Comparison of ENCODE assay signal across 21 cellular contexts in the genomic region with DNA sequence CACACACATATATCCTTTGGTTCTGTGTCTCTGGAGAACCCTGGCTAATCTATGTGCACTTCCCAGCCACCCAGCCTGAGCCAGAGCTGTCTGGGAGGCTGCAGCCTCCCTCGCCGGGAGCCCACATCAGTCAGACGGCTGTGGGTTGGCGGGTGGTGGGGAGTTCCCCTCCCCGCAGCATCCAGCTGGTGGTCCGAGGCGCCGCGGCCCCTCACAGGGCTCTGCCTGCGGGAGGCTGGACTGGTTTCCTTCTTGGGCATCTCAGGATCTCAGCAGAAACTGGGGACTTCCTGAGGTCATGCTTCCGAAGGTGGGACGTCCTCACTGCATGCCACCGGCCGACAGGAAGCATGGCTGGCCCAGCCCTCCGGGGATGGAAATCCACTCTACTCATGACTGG. TPM values are rescaled to one million over a fixed set of nuclear protein-coding genes. Genes with fewer than 3 reads are reported as not detected.
DNase-seq lines count a peak whose midpoint lies in the region; ATAC-seq and TF ChIP-seq lines count a peak whose summit lies in the region.
"Had no signal": no experiment of that assay in that cellular context is flagged by ENCODE, and none has a peak within 500 bp of the region (broad histone marks: within the 10 kb centered on the region; RNA-seq: fewer than 3 reads in every experiment).

No MANE protein-coding gene starts in this region.

- H3K79me2 ChIP-seq in DND-41 (ENCODE audit: insufficient read depth, low read length), result no peaks in the 10 kb centered on the region

- peak overlapping the region in 1 of 2 experiments; percentile 45; a peak in 2 of 4 replicates for H3K4me3 ChIP-seq in DND-41 (ENCODE audit: low read depth in 1 of 2, low read length in 2 of 2)
- H3K4me3 ChIP-seq: adrenal gland, gastrocnemius medialis, SJCRH30, upper lobe of left lung had no signal

- H3K27me3 Mint-ChIP-seq in activated T-cell treated with anti-CD3 and anti-CD28 coated beads, Interleukin-2, amount 50 U/mL, for 72 hours (ENCODE audit: low read depth), result peaks cover 44% of the 10 kb centered on the region
- H3K27me3 Mint-ChIP-seq in naive thymus-derived CD8-positive, alpha-beta T cell, result peaks cover 5 to 33% (median 16%) of the 10 kb centered on the region in 5 donors

- H3K9me3 Mint-ChIP-seq in activated T-cell treated with anti-CD3 and anti-CD28 coated beads, Interleukin-2, amount 50 U/mL, for 72 hours, result peaks cover 2% of the 10 kb centered on the region in 2 donors
- peaks cover 0 to 1% (median 0%) of the 10 kb centered on the region in 9 donors for H3K9me3 Mint-ChIP-seq in naive thymus-derived CD8-positive, alpha-beta T cell

- TF ChIP-seq CTCF in DND-41 (IDR thresholded peaks at IDR 0.05; ENCODE audit: borderline replicate concordance, extremely low read depth, low read length, poor library complexity, severe bottlenecking), result no peak

- no peak overlapping the region for H3K27ac Mint-ChIP-seq in activated T-cell treated with anti-CD3 and anti-CD28 coated beads, Interleukin-2, amount 50 U/mL, for 72 hours
- peak overlapping the region in 6 of 10 donors; percentile 48 to 86 (median 66) for H3K27ac Mint-ChIP-seq in naive thymus-derived CD8-positive, alpha-beta T cell
- H3K27ac Mint-ChIP-seq: T-helper 2 cell treated with Interferon-gamma antibody and Interleukin-4, amounts not matched to agents 5 μg/mL and 100 μg/mL, for 36 hours had no signal

- peak overlapping the region; percentile 69 for H3K4me2 ChIP-seq in DND-41 (ENCODE audit: insufficient read depth, low read length)

- H3K9me3 ChIP-seq in DND-41 (ENCODE audit: insufficient read depth, low read length, severe bottlenecking), result no peaks in the 10 kb centered on the region
- H3K9me3 ChIP-seq: gastrocnemius medialis, neutrophil, SJCRH30 had no signal

- H3K27me3 ChIP-seq in DND-41 (ENCODE audit: insufficient read depth, low read length, poor library complexity), result no peaks in the 10 kb centered on the region

- POLR2A ChIA-PET in naive thymus-derived CD8-positive, alpha-beta T cell (lab: Charles Lee), result no interaction called here

- ATAC-seq in DND-41 (ENCODE audit: insufficient read depth, low read depth), result peak; percentile 73
- peak in 1 of 2 donors; percentile 25 for ATAC-seq in activated T-cell treated with anti-CD3 and anti-CD28 coated beads, Interleukin-2, amount 50 U/mL, for 72 hours (replicated peaks in 1 of 2)
- ATAC-seq in naive thymus-derived CD8-positive, alpha-beta T cell, result peak; percentile 72 to 82
- ATAC-seq: gastrocnemius medialis had no signal

- no peaks in the 10 kb centered on the region for H3K36me3 ChIP-seq in DND-41 (ENCODE audit: insufficient read depth, low read length)
- H3K36me3 ChIP-seq: adrenal gland, gastrocnemius medialis, neutrophil, SJCRH30, upper lobe of left lung had no signal

- H3K27ac ChIP-seq in DND-41 (ENCODE audit: low read length), result peak overlapping the region; percentile 98
- H3K27ac ChIP-seq: adrenal gland, gastrocnemius medialis, neutrophil, SJCRH30, upper lobe of left lung had no signal

- peaks cover 4 to 5% of the 10 kb centered on the region in 2 donors for H3K36me3 Mint-ChIP-seq in activated T-cell treated with anti-CD3 and anti-CD28 coated beads, Interleukin-2, amount 50 U/mL, for 72 hours (ENCODE audit: insufficient read depth in 2 of 2)
- no peaks in the 10 kb centered on the region for H3K36me3 Mint-ChIP-seq in naive thymus-derived CD8-positive, alpha-beta T cell

- DNase-seq in activated CD8-positive, alpha-beta memory T cell treated with anti-CD3 and anti-CD28 coated beads for 24 hours, result peak; percentile 67
- no peak for DNase-seq in activated CD8-positive, alpha-beta memory T cell treated with anti-CD3 and anti-CD28 coated beads, Interleukin-2, amount 50 U/mL, for 4 hours
- DNase-seq in DND-41 (peak; percentile 83), C1 segment of cervical spinal cord (lab: John Stamatoyannopoulos, UW) (no peak), SW 1271 (lab: John Stamatoyannopoulos, UW) (no peak), GOT3 (lab: John Stamatoyannopoulos, UW) (no peak)
- no peak for DNase-seq in activated T-cell treated with anti-CD3 and anti-CD28 coated beads, Interleukin-2, amount 50 U/mL, for 72 hours
- DNase-seq in naive thymus-derived CD8-positive, alpha-beta T cell, result peak in 5 of 10 donors; percentile 18 to 41 (median 30)
- DNase-seq: activated CD4-positive, CD25-positive, alpha-beta regulatory T cell treated with anti-CD3 and anti-CD28 coated beads, Interleukin-2, amount 50 U/mL, for 72 hours; adrenal gland; erythroblast; gastrocnemius medialis; Karpas-422; NCI-H1105; SJCRH30; stimulated activated naive CD4-positive, alpha-beta T cell treated with Interleukin-2 at 50 U/mL for 16 hours had no signal

- peaks cover 22% of the 10 kb centered on the region for H3K4me1 Mint-ChIP-seq in activated T-cell treated with anti-CD3 and anti-CD28 coated beads, Interleukin-2, amount 50 U/mL, for 72 hours (ENCODE audit: low read depth)
- peaks cover 16 to 30% (median 28%) of the 10 kb centered on the region in 4 donors for H3K4me1 Mint-ChIP-seq in naive thymus-derived CD8-positive, alpha-beta T cell

- no peak overlapping the region for H2AFZ ChIP-seq in DND-41 (ENCODE audit: low read depth, low read length)

- peaks cover 54% of the 10 kb centered on the region for H3K4me1 ChIP-seq in DND-41 (ENCODE audit: insufficient read depth, low read length)
- H3K4me1 ChIP-seq: adrenal gland, gastrocnemius medialis, SJCRH30 had no signal

- H3K9ac ChIP-seq in DND-41 (ENCODE audit: low read depth, low read length), result peak overlapping the region; percentile 59

- no peaks in the 10 kb centered on the region for H4K20me1 ChIP-seq in DND-41 (ENCODE audit: insufficient read depth, low read length)

- peak overlapping the region; percentile 16 to 53 for H3K4me3 Mint-ChIP-seq in activated T-cell treated with anti-CD3 and anti-CD28 coated beads, Interleukin-2, amount 50 U/mL, for 72 hours
- peak overlapping the region; percentile 45 to 88 (median 74) for H3K4me3 Mint-ChIP-seq in naive thymus-derived CD8-positive, alpha-beta T cell
- H3K4me3 Mint-ChIP-seq: T-helper 2 cell treated with Interferon-gamma antibody and Interleukin-4, amounts not matched to agents 5 μg/mL and 100 μg/mL, for 36 hours had no signal

RNA-seq across cellular contexts. Expression of a gene that starts 22.0 kb away (rescaled TPM):
- 10 to 100 TPM; 49.7 to 53.6 TPM for total RNA-seq in activated T-cell treated with anti-CD3 and anti-CD28 coated beads, Interleukin-2, amount 50 U/mL, for 72 hours
- 10 to 100 TPM; 24.3 to 26.1 TPM for total RNA-seq in naive thymus-derived CD8-positive, alpha-beta T cell
- 10 to 100 TPM; 43.5 to 45.8 (median 45.4) TPM for polyA plus RNA-seq in naive thymus-derived CD8-positive, alpha-beta T cell

RNA-seq across cellular contexts. Expression of a gene that starts 35.9 kb away (rescaled TPM):
- under 1 TPM in 1 of 2 donors, not detected in 1; 0.10 TPM for total RNA-seq in activated T-cell treated with anti-CD3 and anti-CD28 coated beads, Interleukin-2, amount 50 U/mL, for 72 hours
- not detected for total RNA-seq in naive thymus-derived CD8-positive, alpha-beta T cell
- polyA plus RNA-seq in naive thymus-derived CD8-positive, alpha-beta T cell, result under 1 TPM in 1 of 3 donors, not detected in 2; 0.04 TPM
- total RNA-seq: A673, mononuclear cell, SJCRH30 had no signal

Comparison
In these comparisons a context has a peak if more than half of its experiments do, and no peak if none do; other contexts are left out.
1. DNase-seq: peak in activated CD8-positive, alpha-beta memory T cell treated with anti-CD3 and anti-CD28 coated beads for 24 hours (single experiment) and DND-41 (single experiment); none in activated CD8-positive, alpha-beta memory T cell treated with anti-CD3 and anti-CD28 coated beads, Interleukin-2, amount 50 U/mL, for 4 hours (single experiment), activated T-cell treated with anti-CD3 and anti-CD28 coated beads, Interleukin-2, amount 50 U/mL, for 72 hours (0 of 2), C1 segment of cervical spinal cord (0 of 14), SW 1271 (0 of 2) and GOT3 (single experiment).